ENCODE assay signal across 15 cellular contexts in the genomic region with DNA sequence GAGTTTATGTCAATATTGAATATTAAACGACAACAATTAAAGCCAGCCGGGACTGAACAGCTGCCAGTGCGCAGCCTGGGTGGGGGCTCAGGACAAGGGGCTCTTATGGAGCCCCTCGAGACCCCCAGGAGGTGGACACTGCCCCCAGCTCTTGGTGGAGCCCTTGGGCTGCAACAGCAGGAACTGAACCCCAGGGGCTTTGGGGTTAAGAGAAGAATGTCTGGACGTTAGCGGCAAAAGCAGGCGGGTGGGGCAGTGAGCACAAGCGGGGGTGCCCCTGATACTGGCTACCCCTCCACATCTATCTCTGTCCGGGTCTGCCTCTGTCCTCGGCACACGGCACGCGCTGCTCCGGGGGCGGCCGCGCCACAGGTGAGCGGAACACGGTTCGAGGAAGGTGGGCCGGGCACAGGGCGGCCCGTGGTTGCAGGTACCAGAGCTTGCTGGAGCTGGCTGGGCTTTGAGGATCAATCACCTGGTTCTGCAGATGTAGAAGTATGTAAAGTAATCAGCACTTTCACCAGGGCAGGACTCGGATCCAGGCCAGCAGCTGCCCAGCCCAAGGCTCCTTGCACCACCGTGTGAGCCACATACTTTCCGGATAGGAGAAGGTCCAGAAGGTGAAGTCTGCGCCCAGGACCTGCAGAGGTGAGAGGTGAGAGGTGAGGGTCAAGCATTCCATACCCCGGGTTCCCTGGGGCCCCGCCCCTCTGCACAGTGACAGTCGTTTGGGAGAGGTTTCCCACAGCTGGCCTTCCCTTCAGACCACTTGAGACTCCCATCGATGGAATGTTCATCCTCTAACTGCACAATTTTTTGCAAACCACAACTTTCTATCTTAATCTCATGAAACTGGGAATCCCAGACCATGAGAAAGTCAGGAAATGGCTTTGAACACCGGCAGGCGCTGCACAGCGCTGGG. TPM values are rescaled to one million over a fixed set of nuclear protein-coding genes. Genes with fewer than 3 reads are reported as not detected.
DNase-seq lines count a peak whose midpoint lies in the region; ATAC-seq, FAIRE-seq and TF ChIP-seq lines count a peak whose summit lies in the region.
"Had no signal": no experiment of that assay in that cellular context is flagged by ENCODE, and none has a peak within 500 bp of the region (broad histone marks: within the 10 kb centered on the region; RNA-seq: fewer than 3 reads in every experiment).

No MANE protein-coding gene starts in this region.

- no peak for FAIRE-seq in kidney (lab: Jason Lieb, UNC)
- no peak for FAIRE-seq in GM12891 (lab: Jason Lieb, UNC)
- FAIRE-seq: bronchial epithelial cell, GM12892 had no signal

- no peak for TF ChIP-seq CTCF in kidney (IDR thresholded peaks at IDR 0.05; ENCODE audit: borderline replicate concordance, extremely low read depth, insufficient read depth)

- H3K9ac ChIP-seq in kidney (ENCODE audit: low read length in 2 of 2), result no peak overlapping the region
- no peak overlapping the region for H3K9ac ChIP-seq in skeletal muscle tissue (ENCODE audit: low read depth in 1 of 3, low read length in 3 of 3)

- H3K9me3 ChIP-seq in kidney (ENCODE audit: control insufficient read depth in 1 of 2, low read length in 2 of 2) (no peaks in the 10 kb centered on the region), skeletal muscle tissue (ENCODE audit: control insufficient read depth in 3 of 3, low read length in 3 of 3) (no peaks in the 10 kb centered on the region)

- H3K27me3 ChIP-seq in skeletal muscle tissue (ENCODE audit: control insufficient read depth in 3 of 3, insufficient read depth in 3 of 3, low read length in 3 of 3), result peaks cover 6 to 21% (median 12%) of the 10 kb centered on the region in 3 donors

- H3K36me3 ChIP-seq in kidney (ENCODE audit: control insufficient read depth in 1 of 2, insufficient read depth in 2 of 2, low read length in 2 of 2), result no peaks in the 10 kb centered on the region
- H3K36me3 ChIP-seq in skeletal muscle tissue (ENCODE audit: control insufficient read depth in 3 of 3, insufficient read depth in 3 of 3, low read length in 3 of 3), result no peaks in the 10 kb centered on the region

- ATAC-seq in HG03175 (IDR thresholded peaks at IDR 0.05; ENCODE audit: unreplicated experiment) (no peak), HG02798 (IDR thresholded peaks at IDR 0.05; ENCODE audit: poor library complexity, unreplicated experiment) (no peak)
- ATAC-seq: activated T-cell treated with anti-CD3 and anti-CD28 coated beads, Interleukin-2, amount 50 U/mL, for 4 hours had no signal

- H3K27ac ChIP-seq in kidney (ENCODE audit: low read depth in 2 of 2, low read length in 2 of 2) (no peak overlapping the region), skeletal muscle tissue (ENCODE audit: low read depth, low read length) (peak overlapping the region; percentile 88)
- H3K27ac ChIP-seq: PC-9 had no signal

- peaks cover 4 to 8% of the 10 kb centered on the region in 2 donors for H3K4me1 ChIP-seq in kidney (ENCODE audit: control insufficient read depth in 1 of 2, insufficient read depth in 1 of 2, low read depth in 1 of 2, low read length in 2 of 2)
- peaks cover 20 to 41% (median 25%) of the 10 kb centered on the region in 3 donors for H3K4me1 ChIP-seq in skeletal muscle tissue (ENCODE audit: control insufficient read depth in 3 of 3, insufficient read depth in 3 of 3, low read length in 3 of 3)

- no peak overlapping the region for H3K4me3 ChIP-seq in kidney (ENCODE audit: low read length in 2 of 2)
- no peak overlapping the region for H3K4me3 ChIP-seq in skeletal muscle tissue (ENCODE audit: low read length in 3 of 3)
- H3K4me3 ChIP-seq: PC-9 had no signal

- intact Hi-C loops in kidney (cut with DNase I), result no loop called here

- TF ChIP-seq POLR2A in GM12891 (IDR thresholded peaks at IDR 0.05; ENCODE audit: low read depth, low read length), result no peak

- DNase-seq in ELR (ENCODE audit: low read depth) (peak; percentile 45), astrocyte of the hippocampus (ENCODE audit: low read depth, low spot score) (peak; percentile 69), kidney (peak; percentile 55), amniotic stem cell (lab: John Stamatoyannopoulos, UW) (no peak), GM12891 (ENCODE audit: insufficient read length, low spot score) (no peak)
- DNase-seq: activated T-cell treated with anti-CD3 and anti-CD28 coated beads, Interleukin-2, amount 50 U/mL, for 4 hours; Calu3; Kasumi-1; NCI-H2171; PC-9 had no signal

TF ChIP-seq in GM12891, 5 proteins besides CTCF, POLR2A, EP300 and RAD21:
- TF ChIP-seq TAF1 (IDR thresholded peaks at IDR 0.05; ENCODE audit: low read depth, low read length) (no peak), SPI1 (IDR thresholded peaks at IDR 0.05; ENCODE audit: low read depth, low read length) (no peak), POLR2AphosphoS5 (IDR thresholded peaks at IDR 0.05; ENCODE audit: low read depth, low read length) (no peak), POU2F2 (IDR thresholded peaks at IDR 0.05; ENCODE audit: low read depth, low read length) (no peak), PAX5 (IDR thresholded peaks at IDR 0.05; ENCODE audit: insufficient read depth, low read length, severe bottlenecking) (no peak)

RNA-seq across cellular contexts. Expression of a gene that starts 12.4 kb away (rescaled TPM):
- total RNA-seq in kidney (30.2 TPM), skeletal muscle tissue (18.3 TPM)
- polyA plus RNA-seq in kidney (ENCODE audit: insufficient read depth, low read depth, low replicate concordance), result 18.3 TPM
- 8.8 TPM for polyA plus RNA-seq in GM12891 (2012; ENCODE audit: low read depth, missing spikeins)

Comparison
In these comparisons a context has a peak if more than half of its experiments do, and no peak if none do; other contexts are left out.
1. DNase-seq: peak in ELR (single experiment), astrocyte of the hippocampus (single experiment) and kidney (single experiment); none in amniotic stem cell (single experiment) and GM12891 (single experiment).